In genomic region chr7:17347426-17347825, GRCh38 we compare ENCODE assay signal across 25 cellular contexts. TPM values are rescaled to one million over a fixed set of nuclear protein-coding genes. Genes with fewer than 3 reads are reported as not detected.
DNase-seq lines count a peak whose midpoint lies in the region; ATAC-seq, FAIRE-seq and TF ChIP-seq lines count a peak whose summit lies in the region.
"Had no signal": no experiment of that assay in that cellular context is flagged by ENCODE, and none has a peak within 500 bp of the region (broad histone marks: within the 10 kb centered on the region; RNA-seq: fewer than 3 reads in every experiment).

No MANE protein-coding gene starts in this region.

- H3K27ac ChIP-seq in HepG2 (ENCODE audit: extremely low read length, insufficient read depth, low read length): no peak overlapping the region
- H3K27ac ChIP-seq: BLaER1 had no signal

- POLR2A ChIA-PET in HepG2 (lab: Yijun Ruan, JAX): no interaction called here

- no peak overlapping the region for H3K4me3 ChIP-seq in choroid plexus epithelial cell (ENCODE audit: low read depth, low read length)
- no peak overlapping the region for H3K4me3 ChIP-seq in HepG2 (replicated peaks in 1 of 3; ENCODE audit: insufficient read depth in 1 of 3, low read depth in 2 of 3, low read length in 3 of 3)
- H3K4me3 ChIP-seq in skeletal muscle cell (ENCODE audit: low read depth, low read length): no peak overlapping the region
- H3K4me3 ChIP-seq: BLaER1, GM12878, GM23338 had no signal

- DNase-seq in choroid plexus epithelial cell (ENCODE audit: low read depth) (peak; percentile 72), HepG2 (ENCODE audit: low spot score) (no peak), skeletal muscle cell (ENCODE audit: low read depth) (peak; percentile 64), islet precursor cell (no peak), HUDEP-2 (lab: John Stamatoyannopoulos, UW; ENCODE audit: unreplicated experiment in 76 of 76) (no peak)
- DNase-seq in activated effector memory CD4-positive, alpha-beta T cell treated with anti-CD3 and anti-CD28 coated beads, Interleukin-2, amount 50 U/mL, for 16 hours: no peak
- DNase-seq: ACHN; Caco-2; CD4-positive, alpha-beta T cell; DND-41; HCEC 1CT; NCI-H1694; NCI-H2081; NCI-H2171 treated with DMSO at 0.1 percent for 48 hours; NCI-H526; OCI-M1 had no signal

- TF ChIP-seq POLR2A in HepG2 (IDR thresholded peaks at IDR 0.05; ENCODE audit: insufficient read depth in 1 of 2, low read depth in 2 of 2, low read length in 2 of 2): no peak

- TF ChIP-seq RAD21 in HepG2 (CRISPR knock-in tag; IDR thresholded peaks at IDR 0.05): no peak

- no peaks in the 10 kb centered on the region for H3K4me1 ChIP-seq in HepG2 (ENCODE audit: insufficient read depth, low read length)
- H3K4me1 ChIP-seq: BLaER1, Caco-2 had no signal

- H3K27ac Mint-ChIP-seq in activated T-helper 17 cell treated with anti-CD3 and anti-CD28 coated beads, Interleukin-2, amount 50 U/mL, for 72 hours: peak overlapping the region; percentile 12
- H3K27ac Mint-ChIP-seq: CD4-positive, alpha-beta T cell; GM23338; IgD-negative memory B cell had no signal

- H3K4me3 Mint-ChIP-seq in activated T-helper 17 cell treated with anti-CD3 and anti-CD28 coated beads, Interleukin-2, amount 50 U/mL, for 72 hours: no peak overlapping the region
- H3K4me3 Mint-ChIP-seq: CD4-positive, alpha-beta T cell; GM23338; IgD-negative memory B cell had no signal

- no peaks in the 10 kb centered on the region for H3K27me3 ChIP-seq in HepG2 (ENCODE audit: control insufficient read depth in 1 of 2, insufficient read depth in 2 of 2, low read length in 2 of 2)
- H3K27me3 ChIP-seq: BLaER1 had no signal

- in situ Hi-C loops in HepG2 (cut with HindIII; ENCODE audit: extremely low pct_ligation_motif_present, low pct_unique_long_range_greater_than_20kb): no loop called here

- intact Hi-C loops in HepG2 (cut with micrococcal nuclease; ENCODE audit: unreplicated experiment): loop anchor here (10.0 kb wide), 2 partner anchors 177 to 297 kb away; no protein-coding TSS in a partner anchor

- no peak for ATAC-seq in activated T-helper 17 cell treated with anti-CD3 and anti-CD28 coated beads, Interleukin-2, amount 50 U/mL, for 72 hours (replicated peaks)
- ATAC-seq in HepG2: peak; percentile 32; the same call in 1 of the 3 replicates
- ATAC-seq in HG02610 (IDR thresholded peaks at IDR 0.05; ENCODE audit: unreplicated experiment): no peak
- ATAC-seq: GM12878, GM23338, Right ventricle myocardium inferior had no signal

- no peak for FAIRE-seq in HepG2 (lab: Jason Lieb, UNC)
- FAIRE-seq: GM12878, GM18507, HTR-8/SVneo had no signal

- CTCF ChIA-PET in HepG2 (lab: Yijun Ruan, JAX; ENCODE audit: low intra/inter-chr PET ratio, low total read pairs): no interaction called here

- no peaks in the 10 kb centered on the region for H3K79me2 ChIP-seq in HepG2 (ENCODE audit: insufficient read depth, low read length)

- peaks cover 71% of the 10 kb centered on the region for H3K36me3 Mint-ChIP-seq in activated T-helper 17 cell treated with anti-CD3 and anti-CD28 coated beads, Interleukin-2, amount 50 U/mL, for 72 hours (ENCODE audit: low read depth)

- no peaks in the 10 kb centered on the region for H3K27me3 Mint-ChIP-seq in activated T-helper 17 cell treated with anti-CD3 and anti-CD28 coated beads, Interleukin-2, amount 50 U/mL, for 72 hours
- H3K27me3 Mint-ChIP-seq: CD4-positive, alpha-beta T cell; IgD-negative memory B cell had no signal

- no peak overlapping the region for H3K9ac ChIP-seq in HepG2 (ENCODE audit: insufficient read depth, low read depth, low read length)
- H3K9ac ChIP-seq: BLaER1 had no signal

- H4K20me1 ChIP-seq in HepG2 (ENCODE audit: insufficient read depth, low read length): no peaks in the 10 kb centered on the region
- H4K20me1 ChIP-seq: BLaER1 had no signal

- no peaks in the 10 kb centered on the region; the same call in 1 of the 2 replicates for H3K9me3 ChIP-seq in HepG2 (ENCODE audit: low read length)

- no peak overlapping the region for H3K4me2 ChIP-seq in HepG2 (ENCODE audit: low read depth, low read length)
- H3K4me2 ChIP-seq: BLaER1, GM23338 had no signal

- BruUV-seq in HepG2 (replicated peaks; lab: Mats Ljungman, UMichigan): no TSS peak

- H3K9me3 Mint-ChIP-seq in activated T-helper 17 cell treated with anti-CD3 and anti-CD28 coated beads, Interleukin-2, amount 50 U/mL, for 72 hours: peaks cover 10% of the 10 kb centered on the region

- no peak overlapping the region for H2AFZ ChIP-seq in HepG2 (ENCODE audit: low read length)
- H2AFZ ChIP-seq: GM23338 had no signal

- peaks cover 11% of the 10 kb centered on the region for H3K4me1 Mint-ChIP-seq in activated T-helper 17 cell treated with anti-CD3 and anti-CD28 coated beads, Interleukin-2, amount 50 U/mL, for 72 hours

- TF ChIP-seq CTCF in choroid plexus epithelial cell (conservative IDR thresholded peaks at IDR 0.05; ENCODE audit: low read depth, low read length): no peak
- no peak for TF ChIP-seq CTCF in HepG2 (CRISPR knock-in tag; IDR thresholded peaks at IDR 0.05)

- peaks cover 3 to 7% of the 10 kb centered on the region in 2 experiments; a peak in 4 of 5 replicates for H3K36me3 ChIP-seq in HepG2 (replicated peaks in 1 of 2; ENCODE audit: control insufficient read depth in 1 of 2, insufficient read depth in 2 of 2, low read length in 2 of 2)
- H3K36me3 ChIP-seq: BLaER1 had no signal

- no peak for TF ChIP-seq EP300 in HepG2 (IDR thresholded peaks at IDR 0.05; ENCODE audit: low read depth in 2 of 2, low read length in 2 of 2)
- TF ChIP-seq EP300 in HepG2 (CRISPR knock-in tag; IDR thresholded peaks at IDR 0.05; ENCODE audit: borderline replicate concordance): no peak

TF ChIP-seq in HepG2, 621 proteins besides CTCF, POLR2A, EP300 and RAD21:
- no peak for TF ChIP-seq POLR2AphosphoS2 (IDR thresholded peaks at IDR 0.05; ENCODE audit: low read depth, low read length)
- no peak for TF ChIP-seq SNRNP70 (IDR thresholded peaks at IDR 0.05; ENCODE audit: low read depth, low read length)
- no peak for TF ChIP-seq YEATS4 (CRISPR knock-in tag; IDR thresholded peaks at IDR 0.05; ENCODE audit: borderline replicate concordance)
- no peak for TF ChIP-seq PHF20 (CRISPR knock-in tag; IDR thresholded peaks at IDR 0.05)
- TF ChIP-seq NFATC3 (CRISPR knock-in tag; IDR thresholded peaks at IDR 0.05): no peak
- no peak for TF ChIP-seq ZBTB1 (CRISPR knock-in tag; IDR thresholded peaks at IDR 0.05; ENCODE audit: borderline replicate concordance)
- TF ChIP-seq RFXANK (CRISPR knock-in tag; IDR thresholded peaks at IDR 0.05): no peak
- no peak for TF ChIP-seq U2AF1 (optimal IDR thresholded peaks at IDR 0.05; ENCODE audit: low read depth, low read length)
TF ChIP-seq in HepG2: peak in this region for 0.

RNA-seq across cellular contexts. Expression of gene AHR, which starts 49.0 kb away (rescaled TPM):
- 10 to 100 TPM; 62.0 to 64.3 TPM for total RNA-seq in activated T-helper 17 cell treated with anti-CD3 and anti-CD28 coated beads, Interleukin-2, amount 50 U/mL, for 72 hours
- total RNA-seq in HepG2 (2016; rRNA removed; fragmentation: Illumina TruSeq; extraction: Trizol): 31.3 and 34.1 TPM in 2 replicates
- total RNA-seq in HepG2 (2016; cell fraction: cytosol; rRNA removed; fragmentation: Illumina TruSeq; extraction: Trizol; ENCODE audit: low read depth): 1.7 and 3.1 TPM in 2 replicates
- total RNA-seq in HepG2 (2016; cell fraction: insoluble cytoplasmic fraction; rRNA removed; fragmentation: Illumina TruSeq; extraction: Trizol): 30.9 and 33.5 TPM in 2 replicates
- 6.5 and 7.0 TPM in 2 replicates for total RNA-seq in HepG2 (2016; cell fraction: membrane; rRNA removed; fragmentation: Illumina TruSeq; extraction: Trizol)
- 32.0 and 45.9 TPM in 2 replicates for total RNA-seq in HepG2 (2016; cell fraction: nucleus; rRNA removed; fragmentation: Illumina TruSeq; extraction: Trizol)
- 9.0 and 10.0 TPM in 2 replicates for polyA plus RNA-seq in HepG2 (2011; rRNA removed)
- polyA plus RNA-seq in HepG2 (2011; cell fraction: cytosol; rRNA removed): 3.4 and 7.6 TPM in 2 replicates
- 17.2 and 19.0 TPM in 2 replicates for polyA plus RNA-seq in HepG2 (2011; cell fraction: nucleus; rRNA removed)
- 19.9 and 20.0 TPM in 2 replicates for polyA plus RNA-seq in HepG2 (2012)
- polyA plus RNA-seq in HepG2 (2016; cell fraction: cytosol; fragmentation: Illumina TruSeq; extraction: Trizol; ENCODE audit: low read depth): 0.34 and 0.38 TPM in 2 replicates
- polyA plus RNA-seq in HepG2 (2016; cell fraction: insoluble cytoplasmic fraction; fragmentation: Illumina TruSeq; extraction: Trizol; ENCODE audit: low read depth): 12.0 and 12.5 TPM in 2 replicates
- 1.6 and 1.8 TPM in 2 replicates for polyA plus RNA-seq in HepG2 (2016; cell fraction: membrane; fragmentation: Illumina TruSeq; extraction: Trizol; ENCODE audit: low read depth)
- 19.2 and 22.4 TPM in 2 replicates for polyA plus RNA-seq in HepG2 (2016; cell fraction: nucleus; fragmentation: Illumina TruSeq; extraction: Trizol; ENCODE audit: insufficient read depth, low read depth)
- polyA minus RNA-seq in HepG2 (2011; rRNA and poly(A)+ RNA removed; ENCODE audit: low replicate concordance): 8.4 and 12.3 TPM in 2 replicates
- polyA minus RNA-seq in HepG2 (2011; cell fraction: cytosol; rRNA and poly(A)+ RNA removed): 26.4 and 26.5 TPM in 2 replicates
- 147 and 166 TPM in 2 replicates for polyA minus RNA-seq in HepG2 (2011; cell fraction: nucleus; rRNA and poly(A)+ RNA removed)

Comparison
In these comparisons a context has a peak if more than half of its experiments do, and no peak if none do; other contexts are left out.
1. DNase-seq: peak in choroid plexus epithelial cell (single experiment) and skeletal muscle cell (single experiment); none in HepG2 (single experiment), islet precursor cell (single experiment), HUDEP-2 (0 of 76) and activated effector memory CD4-positive, alpha-beta T cell treated with anti-CD3 and anti-CD28 coated beads, Interleukin-2, amount 50 U/mL, for 16 hours (single experiment).